18 cellular contexts compared by ENCODE assay signal in the genomic region with DNA sequence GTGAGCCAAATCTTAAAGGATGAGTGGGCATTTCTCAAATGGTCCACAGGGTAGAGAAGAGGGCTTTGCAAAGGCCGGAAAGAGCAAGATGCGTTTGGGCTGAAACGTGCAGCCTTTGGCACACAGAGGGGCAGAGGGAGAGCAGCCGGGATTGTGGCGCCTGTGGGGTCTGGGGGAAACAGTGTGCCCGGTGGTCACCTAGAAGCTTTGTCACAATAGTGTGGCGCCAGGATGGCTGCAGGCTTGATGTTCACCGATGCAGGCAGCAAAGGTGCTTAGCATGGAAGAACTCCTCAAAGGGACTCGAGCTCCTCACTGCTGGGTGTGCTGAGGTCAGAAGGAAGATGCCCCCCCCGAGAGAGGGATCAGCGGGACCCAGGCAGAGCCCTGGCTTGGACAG. TPM values are rescaled to one million over a fixed set of nuclear protein-coding genes. Genes with fewer than 3 reads are reported as not detected.
A peak's percentile ranks its signal among the peaks of the same experiment; 100 is the strongest.
DNase-seq lines count a peak whose midpoint lies in the region; ATAC-seq and TF ChIP-seq lines count a peak whose summit lies in the region.
"Had no signal": no experiment of that assay in that cellular context is flagged by ENCODE, and none has a peak within 500 bp of the region (broad histone marks: within the 10 kb centered on the region; RNA-seq: fewer than 3 reads in every experiment).

No MANE protein-coding gene starts in this region.

- peaks cover 9% of the 10 kb centered on the region for H3K9me3 ChIP-seq in BLaER1
- H3K9me3 ChIP-seq: A549, Caco-2 had no signal

- ATAC-seq in HG02571 (IDR thresholded peaks at IDR 0.05; ENCODE audit: unreplicated experiment) (no peak), HG02884 (IDR thresholded peaks at IDR 0.05; ENCODE audit: unreplicated experiment) (no peak)
- ATAC-seq: A549; CD8-positive, alpha-beta T cell had no signal

- H3K27ac ChIP-seq in BLaER1, result no peak overlapping the region
- H3K27ac ChIP-seq: 22Rv1, A549, C4-2B had no signal

- no peaks in the 10 kb centered on the region for H3K36me3 ChIP-seq in BLaER1

- peaks cover 2% of the 10 kb centered on the region for H3K9me3 Mint-ChIP-seq in neural crest cell
- H3K9me3 Mint-ChIP-seq in osteocyte (ENCODE audit: unreplicated experiment), result no peaks in the 10 kb centered on the region
- H3K9me3 Mint-ChIP-seq: CD4-positive, alpha-beta T cell; CD8-positive, alpha-beta T cell had no signal

- H3K4me3 ChIP-seq in BLaER1, result no peak overlapping the region
- H3K4me3 ChIP-seq: A549 had no signal

- TF ChIP-seq CTCF in neural crest cell (conservative IDR thresholded peaks at IDR 0.05), result no peak
- no peak for TF ChIP-seq CTCF in osteocyte (IDR thresholded peaks at IDR 0.05)

- H3K36me3 Mint-ChIP-seq in neural crest cell (ENCODE audit: low read depth), result no peaks in the 10 kb centered on the region
- no peaks in the 10 kb centered on the region for H3K36me3 Mint-ChIP-seq in osteocyte (ENCODE audit: unreplicated experiment)
- H3K36me3 Mint-ChIP-seq: CD8-positive, alpha-beta T cell had no signal

- no peaks in the 10 kb centered on the region for H3K27me3 ChIP-seq in BLaER1

- H3K4me3 Mint-ChIP-seq in neural crest cell (no peak overlapping the region), osteocyte (ENCODE audit: unreplicated experiment) (no peak overlapping the region)
- H3K4me3 Mint-ChIP-seq: B cell; CD4-positive, alpha-beta T cell; CD8-positive, alpha-beta T cell had no signal

- DNase-seq in neural crest cell (ENCODE audit: low read depth, low spot score) (no peak), osteocyte (ENCODE audit: extremely low spot score, unreplicated experiment) (peak; percentile 66), NCI-H2081 treated with DMSO at 0.1 percent for 48 hours (lab: John Stamatoyannopoulos, UW) (no peak)
- DNase-seq: AML-193; Caco-2; Calu3; CD4-positive, alpha-beta T cell; CD8-positive, alpha-beta T cell; DMS79 treated with DMSO at 0.1 percent for 48 hours; GF-D8 had no signal

- H3K4me2 ChIP-seq in BLaER1, result peak overlapping the region; percentile 61
- H3K4me2 ChIP-seq: A549 had no signal

- H3K27ac Mint-ChIP-seq in neural crest cell (ENCODE audit: unreplicated experiment), result peak overlapping the region; percentile 24
- H3K27ac Mint-ChIP-seq in osteocyte (ENCODE audit: unreplicated experiment), result no peak overlapping the region
- H3K27ac Mint-ChIP-seq: B cell; CD4-positive, alpha-beta T cell; CD8-positive, alpha-beta T cell had no signal

- no peaks in the 10 kb centered on the region for H4K20me1 ChIP-seq in BLaER1

- peaks cover 63% of the 10 kb centered on the region for H3K4me1 ChIP-seq in BLaER1
- H3K4me1 ChIP-seq: A549, Caco-2 had no signal

- H3K9ac ChIP-seq in BLaER1, result no peak overlapping the region

- H3K4me1 Mint-ChIP-seq in neural crest cell (peaks cover 5% of the 10 kb centered on the region), osteocyte (ENCODE audit: unreplicated experiment) (no peaks in the 10 kb centered on the region)
- H3K4me1 Mint-ChIP-seq: B cell had no signal

- H3K27me3 Mint-ChIP-seq in neural crest cell (ENCODE audit: low read depth) (no peaks in the 10 kb centered on the region), osteocyte (ENCODE audit: unreplicated experiment) (no peaks in the 10 kb centered on the region)
- H3K27me3 Mint-ChIP-seq: B cell; CD4-positive, alpha-beta T cell had no signal

RNA-seq across cellular contexts. Expression of gene TPO, which starts 23.8 kb away (rescaled TPM):
- total RNA-seq in neural crest cell, result not detected in 2 replicates
- total RNA-seq in osteocyte, result not detected in 2 replicates
- total RNA-seq: A172; B cell; Caco-2; Calu3; CD8-positive, alpha-beta T cell had no signal
